9 cellular contexts compared by ENCODE assay signal in the genomic region with DNA sequence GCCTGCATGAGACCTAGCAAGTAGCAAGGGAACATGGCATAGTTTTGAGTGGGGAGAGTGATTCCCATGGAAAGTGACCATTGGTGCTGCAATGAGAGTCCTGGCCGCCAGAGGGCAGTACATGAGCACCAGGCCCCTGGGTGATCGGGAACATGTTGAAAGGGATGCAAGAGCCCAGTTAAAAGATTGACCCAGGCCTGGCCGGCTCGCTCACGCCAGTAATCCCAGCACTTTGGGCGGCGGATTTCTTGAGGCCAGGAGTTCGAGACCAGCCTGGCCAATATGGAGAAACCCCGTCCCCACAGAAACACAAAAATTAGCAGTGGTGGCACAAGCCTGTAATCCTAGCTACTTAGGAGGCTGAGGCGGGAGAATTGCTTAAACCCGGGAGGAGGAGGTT. TPM values are rescaled to one million over a fixed set of nuclear protein-coding genes. Genes with fewer than 3 reads are reported as not detected.
DNase-seq lines count a peak whose midpoint lies in the region; ATAC-seq and TF ChIP-seq lines count a peak whose summit lies in the region.
"Had no signal": no experiment of that assay in that cellular context is flagged by ENCODE, and none has a peak within 500 bp of the region (broad histone marks: within the 10 kb centered on the region; RNA-seq: fewer than 3 reads in every experiment).

No MANE protein-coding gene starts in this region.

- no peak overlapping the region for H3K27ac ChIP-seq in heart right ventricle

- intact Hi-C loops in heart right ventricle (cut with DNase I) = loop anchor here in 7 of 10 donors (1.0 to 5.0 kb wide), 5 partner anchors 76 to 81 kb away; no protein-coding TSS in a partner anchor

- WGBS in heart right ventricle, 2 donors = 40 to 46% methylated on average over 11 of the region's 11 CpGs

- no peaks in the 10 kb centered on the region for H3K9me3 ChIP-seq in heart right ventricle

- ATAC-seq in GM19452 (IDR thresholded peaks at IDR 0.05; ENCODE audit: unreplicated experiment) = peak; percentile 87
- peak; percentile 92 for ATAC-seq in HG03460 (IDR thresholded peaks at IDR 0.05; ENCODE audit: unreplicated experiment)
- ATAC-seq in heart right ventricle = peak in 7 of 8 donors; percentile 43 to 89 (median 76)

- no peaks in the 10 kb centered on the region for H3K27me3 ChIP-seq in heart right ventricle

- peaks cover 0 to 8% (median 0%) of the 10 kb centered on the region in 9 donors for H3K36me3 ChIP-seq in heart right ventricle

- peak; percentile 61 to 91 (median 81) for TF ChIP-seq CTCF in heart right ventricle (IDR thresholded peaks at IDR 0.05)

- peaks cover 0 to 10% (median 0%) of the 10 kb centered on the region in 9 donors for H3K4me1 ChIP-seq in heart right ventricle

- H3K4me3 ChIP-seq in heart right ventricle = no peak overlapping the region

- peak; percentile 78 for DNase-seq in COLO829 (ENCODE audit: low spot score)
- DNase-seq in SKM-1 (lab: John Stamatoyannopoulos, UW; ENCODE audit: unreplicated experiment) = peak; percentile 39
- DNase-seq in activated naive CD4-positive, alpha-beta T cell treated with anti-CD3 and anti-CD28 coated beads, Interleukin-2, amount 50 U/mL, for 16 hours = peak; percentile 46
- peak; percentile 46 to 69 for DNase-seq in heart right ventricle
- DNase-seq in retina = peak; percentile 30
- DNase-seq in NCI-H1417 treated with DMSO at 0.1 percent for 48 hours (lab: John Stamatoyannopoulos, UW) = no peak

RNA-seq across cellular contexts. Expression of gene FAP, which starts 22.2 kb away (rescaled TPM):
- total RNA-seq in heart right ventricle = 10 to 100 TPM in 1 of 10 donors, 1 to 10 TPM in 8, under 1 TPM in 1; 0.56 to 11.5 (median 2.2) TPM
- 1 to 10 TPM in 1 of 2 donors, under 1 TPM in 1; 0.77 to 2.7 TPM for polyA plus RNA-seq in heart right ventricle
- total RNA-seq: activated CD8-positive, alpha-beta memory T cell treated with anti-CD3 and anti-CD28 coated beads for 36 hours had no signal
